In genomic region chr11:117978982-117979381, GRCh38 we compare ENCODE assay signal across 19 cellular contexts. TPM values are rescaled to one million over a fixed set of nuclear protein-coding genes. Genes with fewer than 3 reads are reported as not detected.
DNase-seq lines count a peak whose midpoint lies in the region; ATAC-seq, FAIRE-seq and TF ChIP-seq lines count a peak whose summit lies in the region.
"Had no signal": no experiment of that assay in that cellular context is flagged by ENCODE, and none has a peak within 500 bp of the region (broad histone marks: within the 10 kb centered on the region; RNA-seq: fewer than 3 reads in every experiment).

No MANE protein-coding gene starts in this region.

- no peak overlapping the region for H3K4me3 ChIP-seq in BLaER1 treated with 17β-estradiol and CSF1 and Interleukin-3, amounts not matched to agents 10 nM and 100 nM
- H3K4me3 ChIP-seq in GM12878: no peak overlapping the region
- no peak overlapping the region for H3K4me3 ChIP-seq in muscle layer of duodenum (ENCODE audit: low read depth in 1 of 2, low read length in 2 of 2)

- CTCF ChIA-PET in GM12878 (lab: Yijun Ruan, JAX) (interaction anchor here (0.8 to 3.5 kb wide), 8 partner anchors 8 to 74 kb away, joined by 3 to 15 read pairs (median 9); partner anchors contain the start of gene IL10RA), WTC11 (lab: Charles Lee) (interaction anchor here (1.1 kb wide), 1 partner anchor 34 kb away, joined by 3 read pairs; no protein-coding TSS in a partner anchor)

- peak overlapping the region in 3 of 11 experiments; percentile 62 to 77 (median 74); a peak in 7 of 22 replicates for H3K9ac ChIP-seq in BLaER1 treated with 17β-estradiol and CSF1 and Interleukin-3, amounts not matched to agents 10 nM and 100 nM
- no peak overlapping the region for H3K9ac ChIP-seq in GM12878 (ENCODE audit: control insufficient read depth, insufficient read depth, low read length)

- in situ Hi-C loops in GM12878 (cut with MboI): no loop called here

- peaks cover 4% of the 10 kb centered on the region; the same call in 1 of the 2 replicates for H3K9me3 Mint-ChIP-seq in WTC11

- TF ChIP-seq POLR2A in GM12878 (IDR thresholded peaks at IDR 0.05; ENCODE audit: low read depth, low read length): no peak

- peak; percentile 25 for ATAC-seq in GM12878
- no peak for ATAC-seq in WTC11
- no peak for ATAC-seq in HG03025 (IDR thresholded peaks at IDR 0.05; ENCODE audit: low FRiP score, unreplicated experiment)
- ATAC-seq: Panc1 had no signal

- peaks cover 0 to 9% (median 0%) of the 10 kb centered on the region in 11 experiments; a peak in 5 of 22 replicates for H3K9me3 ChIP-seq in BLaER1 treated with 17β-estradiol and CSF1 and Interleukin-3, amounts not matched to agents 10 nM and 100 nM (replicated peaks in 1 of 11)
- H3K9me3 ChIP-seq in GM12878 (replicated peaks; ENCODE audit: control insufficient read depth, insufficient read depth, low read length): no peaks in the 10 kb centered on the region
- H3K9me3 ChIP-seq in muscle layer of duodenum (ENCODE audit: control insufficient read depth in 1 of 2, low read length in 2 of 2): no peaks in the 10 kb centered on the region

- TF ChIP-seq CTCF in GM12878 (IDR thresholded peaks at IDR 0.05 in 2 of 3, conservative IDR thresholded peaks at IDR 0.05 in 1 of 3; ENCODE audit: control insufficient read depth in 2 of 3, extremely low read depth in 1 of 3, insufficient read depth in 1 of 3, low read depth in 3 of 3, low read length in 3 of 3) (no peak), WTC11 (IDR thresholded peaks at IDR 0.05) (no peak)

- H3K4me3 Mint-ChIP-seq in WTC11: no peak overlapping the region

- H3K4me2 ChIP-seq in BLaER1 treated with 17β-estradiol and CSF1 and Interleukin-3, amounts not matched to agents 10 nM and 100 nM: peak overlapping the region in 6 of 11 experiments; percentile 24 to 94 (median 78); a peak in 12 of 22 replicates
- H3K4me2 ChIP-seq in GM12878 (ENCODE audit: control insufficient read depth, insufficient read depth): peak overlapping the region; percentile 34; the same call in 1 of the 2 replicates

- FAIRE-seq in GM19239 (lab: Jason Lieb, UNC) (peak; percentile 14), GM12878 (lab: Jason Lieb, UNC) (no peak)

- TF ChIP-seq RAD21 in GM12878 (IDR thresholded peaks at IDR 0.05; ENCODE audit: insufficient read depth, low read depth, low read length): no peak

- H3K27ac Mint-ChIP-seq in WTC11: no peak overlapping the region; the same call in 1 of the 2 replicates

- no peaks in the 10 kb centered on the region for H3K36me3 Mint-ChIP-seq in WTC11

- no peak for TF ChIP-seq EP300 in GM12878 (IDR thresholded peaks at IDR 0.05; ENCODE audit: borderline replicate concordance in 1 of 2, control insufficient read depth in 1 of 2, low read depth in 2 of 2, low read length in 2 of 2)

- 58% methylated on average over 4 of the region's 4 CpGs for WGBS in GM12878 (ENCODE audit: insufficient coverage, insufficient replicate concordance, low lambda C conversion rate, missing lambda C conversion rate)

- peaks cover 5% of the 10 kb centered on the region for H3K4me1 Mint-ChIP-seq in WTC11

- no peaks in the 10 kb centered on the region for H4K20me1 ChIP-seq in BLaER1 treated with 17β-estradiol and CSF1 and Interleukin-3, amounts not matched to agents 10 nM and 100 nM
- no peaks in the 10 kb centered on the region for H4K20me1 ChIP-seq in GM12878 (ENCODE audit: control insufficient read depth, insufficient read depth)

- H3K27me3 ChIP-seq in BLaER1 treated with 17β-estradiol and CSF1 and Interleukin-3, amounts not matched to agents 10 nM and 100 nM: no peaks in the 10 kb centered on the region; a peak in 1 of 22 replicates
- no peaks in the 10 kb centered on the region for H3K27me3 ChIP-seq in GM12878 (replicated peaks in 1 of 2; ENCODE audit: control insufficient read depth in 2 of 2, insufficient read depth in 2 of 2, low read length in 1 of 2)
- H3K27me3 ChIP-seq in muscle layer of duodenum (ENCODE audit: low read depth, low read length): no peaks in the 10 kb centered on the region

- intact Hi-C loops in GM12878 (cut with micrococcal nuclease; ENCODE audit: unreplicated experiment): no loop called here

- H3K79me2 ChIP-seq in GM12878 (ENCODE audit: control insufficient read depth, insufficient read depth, low read length): no peaks in the 10 kb centered on the region

- no TSS peak for BruUV-seq in GM12878 (replicated peaks; lab: Mats Ljungman, UMichigan)

- H3K36me3 ChIP-seq in BLaER1 treated with 17β-estradiol and CSF1 and Interleukin-3, amounts not matched to agents 10 nM and 100 nM: no peaks in the 10 kb centered on the region
- H3K36me3 ChIP-seq in GM12878 (ENCODE audit: control insufficient read depth in 2 of 2, insufficient read depth in 2 of 2, low read length in 1 of 2) (no peaks in the 10 kb centered on the region), muscle layer of duodenum (ENCODE audit: control insufficient read depth in 1 of 2, insufficient read depth in 2 of 2, low read length in 2 of 2) (no peaks in the 10 kb centered on the region)

- DNase-seq in GM19239 (ENCODE audit: insufficient read length, low spot score) (no peak), GM12878 (ENCODE audit: low read depth, low spot score) (no peak), NOMO-1 treated with DMSO at 0.1 percent for 48 hours (lab: John Stamatoyannopoulos, UW; ENCODE audit: unreplicated experiment) (no peak), WTC11 (ENCODE audit: low spot score) (no peak), kidney tubule cell (ENCODE audit: low spot score) (no peak)
- DNase-seq: activated CD4-positive, alpha-beta T cell treated with anti-CD3 and anti-CD28 coated beads for 1 hour; activated effector memory CD4-positive, alpha-beta T cell treated with Interleukin-2 at 50 U/mL for 16 hours; AML-193; effector CD4-positive, alpha-beta T cell; EL; mammary epithelial cell; NCI-H1694; NCI-H446; SW 1271 had no signal

- POLR2A ChIA-PET in GM12878 (lab: Charles Lee): interaction anchor here (0.7 to 5.1 kb wide), 6 partner anchors 9 to 42 kb away, joined by 3 to 35 read pairs (median 4); partner anchors contain the start of gene IL10RA
- POLR2A ChIA-PET in WTC11 (lab: Charles Lee): no interaction called here

- RAD21 ChIA-PET in GM12878 (lab: Charles Lee; ENCODE audit: unreplicated experiment): interaction anchor here (0.9 to 3.0 kb wide), 12 partner anchors 10 to 164 kb away, joined by 3 to 23 read pairs (median 6); no protein-coding TSS in a partner anchor

- H2AFZ ChIP-seq in GM12878 (ENCODE audit: control insufficient read depth, low read depth, low read length): no peak overlapping the region

- H3K27me3 Mint-ChIP-seq in WTC11 (ENCODE audit: low read depth): peaks cover 11% of the 10 kb centered on the region

- SMC1A ChIA-PET in GM12878 (lab: Charles Lee; ENCODE audit: uncharacterized antibody, unreplicated experiment): interaction anchor here (0.8 to 4.2 kb wide), 14 partner anchors 9 to 171 kb away, joined by 3 to 49 read pairs (median 8); no protein-coding TSS in a partner anchor

- H3K27ac ChIP-seq in BLaER1 treated with 17β-estradiol and CSF1 and Interleukin-3, amounts not matched to agents 10 nM and 100 nM: peak overlapping the region in 6 of 11 experiments; percentile 36 to 85 (median 74); a peak in 10 of 22 replicates
- no peak overlapping the region for H3K27ac ChIP-seq in GM12878 (ENCODE audit: control insufficient read depth, insufficient read depth)
- H3K27ac ChIP-seq in muscle layer of duodenum (ENCODE audit: low read length): peak overlapping the region; percentile 36

- H3K4me1 ChIP-seq in BLaER1 treated with 17β-estradiol and CSF1 and Interleukin-3, amounts not matched to agents 10 nM and 100 nM: peaks cover 25 to 92% (median 43%) of the 10 kb centered on the region in 10 experiments
- peaks cover 18% of the 10 kb centered on the region for H3K4me1 ChIP-seq in GM12878 (ENCODE audit: control insufficient read depth, insufficient read depth, low read length)
- no peaks in the 10 kb centered on the region for H3K4me1 ChIP-seq in muscle layer of duodenum (ENCODE audit: control insufficient read depth in 1 of 2, insufficient read depth in 2 of 2, low read length in 2 of 2)

RNA-seq across cellular contexts. Expression of gene IL10RA, which starts 7.2 kb away (rescaled TPM):
- total RNA-seq in GM12878 (2013; cell fraction: nucleolus; rRNA removed): 57.8 and 59.8 TPM in 2 replicates
- total RNA-seq in GM12878 (2014; rRNA removed) (12.0 and 12.5 TPM in 2 replicates), GM12878 (2014; rRNA removed; fragmentation: Illumina TruSeq; extraction: Trizol) (6.5 and 8.8 TPM in 2 replicates), GM12878 (2021) (10.8 and 11.8 TPM in 2 replicates), WTC11 (2021) (0.41 to 0.74 TPM (median 0.71 TPM) in 3 replicates)
- polyA plus RNA-seq in GM12878 (2011; ENCODE audit: low read depth): 22.6 TPM
- polyA plus RNA-seq in GM12878 (2011; rRNA removed) (29.5 and 45.9 TPM in 2 replicates), GM12878 (2014; fragmentation: Illumina TruSeq; extraction: Trizol) (5.9 and 13.7 TPM in 2 replicates), GM12878 (2014; fragmentation: Nextera tagmentation; extraction: Ambion mirVana) (1 to 10 TPM in 1 of 2 experiments, under 1 TPM in 1; 0.77 to 1.4 TPM), GM12878 (2014; rRNA removed) (11.0 and 18.7 TPM in 2 replicates), GM12878 (2016; fragmentation: Nextera tagmentation; extraction: Ambion mirVana) (1 to 10 TPM; 7.4 to 8.5 TPM)
- polyA plus RNA-seq in GM12878 (2011; cell fraction: cytosol; rRNA removed): 38.2 and 61.8 TPM in 2 replicates
- polyA plus RNA-seq in GM12878 (2011; cell fraction: nucleus; rRNA removed): 57.3 and 71.0 TPM in 2 replicates
- polyA plus RNA-seq in GM12878 (2012): 13.8 and 14.8 TPM in 2 replicates
- polyA minus RNA-seq in GM12878 (2011; rRNA and poly(A)+ RNA removed): 76.7 and 94.2 TPM in 2 replicates
- polyA minus RNA-seq in GM12878 (2011; cell fraction: cytosol; rRNA and poly(A)+ RNA removed): 17.8 and 20.6 TPM in 2 replicates
- 57.1 and 67.5 TPM in 2 replicates for polyA minus RNA-seq in GM12878 (2011; cell fraction: nucleus; rRNA and poly(A)+ RNA removed)
- total RNA-seq: mammary epithelial cell had no signal

RNA-seq across cellular contexts. Expression of gene TMPRSS13, which starts 49.8 kb away (rescaled TPM):
- total RNA-seq in GM12878 (2013; cell fraction: nucleolus; rRNA removed): 1.6 TPM in 2 replicates
- total RNA-seq in GM12878 (2014; rRNA removed) (0.23 and 0.65 TPM in 2 replicates), GM12878 (2014; rRNA removed; fragmentation: Illumina TruSeq; extraction: Trizol) (0.18 and 0.45 TPM in 2 replicates), GM12878 (2021) (0.46 and 0.66 TPM in 2 replicates), WTC11 (2021) (0.62 to 1.1 TPM (median 0.63 TPM) in 3 replicates)
- polyA plus RNA-seq in GM12878 (2011; ENCODE audit: low read depth): 0.18 TPM
- polyA plus RNA-seq in GM12878 (2011; rRNA removed) (0.49 and 0.50 TPM in 2 replicates), GM12878 (2014; fragmentation: Illumina TruSeq; extraction: Trizol) (0.22 and 0.24 TPM in 2 replicates), GM12878 (2014; fragmentation: Nextera tagmentation; extraction: Ambion mirVana) (under 1 TPM in 1 of 2 experiments, not detected in 1; 0.05 TPM), GM12878 (2014; rRNA removed) (0.29 and 0.57 TPM in 2 replicates), GM12878 (2016; fragmentation: Nextera tagmentation; extraction: Ambion mirVana) (under 1 TPM in 1 of 2 experiments, not detected in 1; 0.09 TPM)
- polyA plus RNA-seq in GM12878 (2011; cell fraction: cytosol; rRNA removed): 0.53 and 0.61 TPM in 2 replicates
- polyA plus RNA-seq in GM12878 (2011; cell fraction: nucleus; rRNA removed): 1.8 and 2.9 TPM in 2 replicates
- polyA plus RNA-seq in GM12878 (2012): 0.35 and 0.37 TPM in 2 replicates
- polyA minus RNA-seq in GM12878 (2011; rRNA and poly(A)+ RNA removed): 0.15 and 0.41 TPM in 2 replicates
- polyA minus RNA-seq in GM12878 (2011; cell fraction: cytosol; rRNA and poly(A)+ RNA removed): not detected in 2 replicates
- 0.48 and 0.57 TPM in 2 replicates for polyA minus RNA-seq in GM12878 (2011; cell fraction: nucleus; rRNA and poly(A)+ RNA removed)
- total RNA-seq: skeletal muscle tissue had no signal
